Comparison of ENCODE assay signal across 19 cellular contexts in the genomic region with DNA sequence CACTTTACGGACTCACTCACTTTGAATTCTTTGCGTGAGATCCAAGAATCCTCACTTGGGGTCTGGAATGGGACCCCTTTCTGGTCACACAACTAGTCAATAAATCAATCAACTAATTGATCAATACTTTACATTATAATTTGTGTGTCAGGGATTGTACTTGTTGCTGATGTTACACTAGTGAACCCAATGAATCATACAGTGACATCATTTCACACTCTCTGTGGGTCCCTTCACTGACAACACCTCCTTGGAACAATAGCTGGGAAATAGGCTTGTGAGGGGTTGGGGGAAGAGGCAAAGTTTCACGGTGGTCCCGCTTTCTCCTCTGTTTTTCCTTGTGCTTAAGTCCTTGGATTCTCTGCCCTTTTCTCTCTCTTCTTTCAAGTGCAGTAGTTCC. TPM values are rescaled to one million over a fixed set of nuclear protein-coding genes. Genes with fewer than 3 reads are reported as not detected.
"Had no signal": no experiment of that assay in that cellular context is flagged by ENCODE, and none has a peak within 500 bp of the region (broad histone marks: within the 10 kb centered on the region; RNA-seq: fewer than 3 reads in every experiment).

No MANE protein-coding gene starts in this region.

- H3K36me3 ChIP-seq: pancreas, tibial nerve had no signal

- H3K9me3 ChIP-seq: mucosa of descending colon, pancreas, psoas muscle, tibial nerve had no signal

- H3K27me3 ChIP-seq: pancreas, tibial nerve had no signal

- H3K27ac ChIP-seq: coronary artery, pancreas, psoas muscle, tibial nerve had no signal

- H3K4me3 ChIP-seq: coronary artery, mucosa of descending colon, pancreas, psoas muscle, tibial nerve had no signal

- ATAC-seq: activated CD8-positive, alpha-beta memory T cell treated with anti-CD3 and anti-CD28 coated beads, Interleukin-2, amount 10 ng/mL, durations not matched to agents 7 days and 5 days; left ventricle myocardium superior; mucosa of descending colon; pancreas; psoas muscle; right cardiac atrium; T-helper 17 cell had no signal

- DNase-seq: activated B cell treated with CpG ODN at 0.5 μM for 24 hours; activated CD4-positive, alpha-beta memory T cell treated with anti-CD3 and anti-CD28 coated beads for 36 hours; activated CD4-positive, alpha-beta T cell treated with anti-CD3 and anti-CD28 coated beads for 4 hours; activated CD8-positive, alpha-beta memory T cell treated with anti-CD3 and anti-CD28 coated beads, Interleukin-2, amount 10 ng/mL, durations not matched to agents 7 days and 5 days; activated naive CD8-positive, alpha-beta T cell treated with anti-CD3 and anti-CD28 coated beads for 36 hours; activated T-cell treated with anti-CD3 and anti-CD28 coated beads for 4 hours; cerebellar nuclear complex; left ventricle myocardium superior; mucosa of descending colon; nephron progenitor cell; pancreas; psoas muscle; right cardiac atrium; stimulated activated CD4-positive, alpha-beta T cell treated with anti-CD3 and anti-CD28 coated beads, Interleukin-4, amount 100 ng/mL, for 24 hours; SW 1271; T-helper 17 cell had no signal

- H3K4me1 ChIP-seq: pancreas, psoas muscle, tibial nerve had no signal

RNA-seq across cellular contexts. Expression of gene TPH2, which starts 35.0 kb away (rescaled TPM):
- total RNA-seq: activated B cell treated with CpG ODN at 0.5 μM for 24 hours; activated CD4-positive, alpha-beta memory T cell treated with anti-CD3 and anti-CD28 coated beads for 36 hours; activated CD8-positive, alpha-beta memory T cell treated with anti-CD3 and anti-CD28 coated beads, Interleukin-2, amount 10 ng/mL, durations not matched to agents 7 days and 5 days; activated naive CD8-positive, alpha-beta T cell treated with anti-CD3 and anti-CD28 coated beads for 36 hours; epithelial cell of proximal tubule; left ventricle myocardium superior; pancreas; psoas muscle; right cardiac atrium; T-helper 17 cell; tibial nerve had no signal
- polyA plus RNA-seq: pancreas, right cardiac atrium had no signal
